ENCODE assay signal across 14 cellular contexts in genomic region chr21:39238275-39238674, GRCh38.
"Had no signal": no experiment of that assay in that cellular context is flagged by ENCODE, and none has a peak within 500 bp of the region (broad histone marks: within the 10 kb centered on the region; RNA-seq: fewer than 3 reads in every experiment).

No MANE protein-coding gene starts in this region.

- H3K27ac Mint-ChIP-seq: T-helper 1 cell treated with Interleukin-12 subunit alpha and Interleukin-12 subunit beta and Interleukin-4 antibody, amounts not matched to agents 30 μg/mL and 1 μg/mL, for 36 hours had no signal

- H3K9me3 Mint-ChIP-seq: immature natural killer cell; T-helper 1 cell treated with Interleukin-12 subunit alpha and Interleukin-12 subunit beta and Interleukin-4 antibody, amounts not matched to agents 30 μg/mL and 1 μg/mL, for 36 hours had no signal

- H3K9me3 ChIP-seq: esophagus muscularis mucosa, lower lobe of right lung, tibial nerve had no signal

- ATAC-seq: activated CD4-positive, CD25-positive, alpha-beta regulatory T cell treated with anti-CD3 and anti-CD28 coated beads, Interleukin-2, amount 50 U/mL, for 24 hours; lower lobe of right lung; SK-N-SH treated with all-trans-retinoic acid at 6 μM for 48 hours had no signal

- H3K4me3 Mint-ChIP-seq: immature natural killer cell; T-helper 1 cell treated with Interleukin-12 subunit alpha and Interleukin-12 subunit beta and Interleukin-4 antibody, amounts not matched to agents 30 μg/mL and 1 μg/mL, for 36 hours had no signal

- DNase-seq: activated CD8-positive, alpha-beta memory T cell treated with anti-CD3 and anti-CD28 coated beads for 24 hours; activated gamma-delta T cell treated with Interleukin-2 at 50 U/mL for 16 hours; foreskin fibroblast; immature natural killer cell; lower lobe of right lung; midbrain; retina; stimulated activated CD4-positive, alpha-beta T cell treated with anti-CD3 and anti-CD28 coated beads, Interleukin-15, amount 100 ng/mL, for 24 hours; stimulated activated CD4-positive, alpha-beta T cell treated with anti-CD3 and anti-CD28 coated beads, Interleukin-4, amount 100 ng/mL, for 24 hours had no signal
